ENCODE assay signal across 16 cellular contexts in the genomic region with DNA sequence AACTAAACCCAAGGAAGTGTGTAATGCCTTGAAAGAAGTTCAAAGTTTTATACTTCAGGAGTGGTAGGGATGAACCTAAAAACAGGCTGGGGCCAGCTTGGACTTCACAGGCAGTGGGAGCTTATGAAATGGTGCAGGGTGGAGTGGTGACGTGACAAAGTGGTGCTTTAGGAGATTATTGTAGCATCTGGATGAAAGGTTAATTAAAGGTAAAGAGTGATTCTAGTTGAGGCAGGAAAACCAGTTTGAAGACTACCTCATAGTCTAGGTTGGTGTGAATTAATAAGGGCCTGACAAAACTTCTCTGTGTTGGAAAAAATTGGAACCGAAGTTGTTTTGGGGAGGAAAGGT. TPM values are rescaled to one million over a fixed set of nuclear protein-coding genes. Genes with fewer than 3 reads are reported as not detected.
DNase-seq lines count a peak whose midpoint lies in the region; ATAC-seq and TF ChIP-seq lines count a peak whose summit lies in the region.
"Had no signal": no experiment of that assay in that cellular context is flagged by ENCODE, and none has a peak within 500 bp of the region (broad histone marks: within the 10 kb centered on the region; RNA-seq: fewer than 3 reads in every experiment).

No MANE protein-coding gene starts in this region.

- H3K36me3 Mint-ChIP-seq in HFFc6 (ENCODE audit: low read depth), result peaks cover 29% of the 10 kb centered on the region

- no peaks in the 10 kb centered on the region for H3K36me3 ChIP-seq in osteoblast (ENCODE audit: insufficient read depth, low read length)
- H3K36me3 ChIP-seq: HAP-1 had no signal

- CTCF ChIA-PET in AG04450 (lab: Charles Lee), result interaction anchor here (1.0 kb wide), 1 partner anchor 171 kb away, joined by 4 read pairs; no protein-coding TSS in a partner anchor

- H3K27ac Mint-ChIP-seq in HFFc6, result peak overlapping the region; percentile 56
- H3K27ac Mint-ChIP-seq: CD8-positive, alpha-beta memory T cell had no signal

- TF ChIP-seq CTCF in AG04450 (IDR thresholded peaks at IDR 0.05; ENCODE audit: low read depth, low read length), result no peak
- no peak for TF ChIP-seq CTCF in HFFc6 (IDR thresholded peaks at IDR 0.05)
- TF ChIP-seq CTCF in osteoblast (IDR thresholded peaks at IDR 0.05; ENCODE audit: extremely low read depth, low read depth, low read length), result no peak

- no peaks in the 10 kb centered on the region for H3K79me2 ChIP-seq in osteoblast (ENCODE audit: insufficient read depth, low read length)

- no peak for DNase-seq in AG04450 (ENCODE audit: low read depth, low spot score)
- no peak for DNase-seq in HFFc6
- DNase-seq in osteoblast (ENCODE audit: insufficient read length, low spot score, missing footprints), result no peak
- no peak for DNase-seq in NCI-H345 treated with DMSO at 0.1 percent for 48 hours (lab: John Stamatoyannopoulos, UW; ENCODE audit: unreplicated experiment)
- no peak for DNase-seq in SK-N-DZ (ENCODE audit: low spot score)
- DNase-seq: AML-193; CD8-positive, alpha-beta memory T cell; DMS53; GF-D8; GOT3 had no signal

- H3K4me3 ChIP-seq in AG04450 (ENCODE audit: low read depth, low read length), result no peak overlapping the region
- no peak overlapping the region for H3K4me3 ChIP-seq in osteoblast (ENCODE audit: insufficient read depth, low read length)
- H3K4me3 ChIP-seq: BLaER1, HAP-1 had no signal

- H3K27me3 Mint-ChIP-seq in HFFc6 (ENCODE audit: insufficient read depth), result no peaks in the 10 kb centered on the region
- H3K27me3 Mint-ChIP-seq: CD8-positive, alpha-beta memory T cell had no signal

- no peaks in the 10 kb centered on the region for H3K27me3 ChIP-seq in AG04450 (ENCODE audit: control insufficient read depth, insufficient read depth, low read length)
- no peaks in the 10 kb centered on the region for H3K27me3 ChIP-seq in osteoblast (ENCODE audit: insufficient read depth, low read length)
- H3K27me3 ChIP-seq: BLaER1 had no signal

- no peaks in the 10 kb centered on the region for H3K9me3 ChIP-seq in AG04450 (ENCODE audit: control insufficient read depth, insufficient read depth, low read length)
- H3K9me3 ChIP-seq in osteoblast (ENCODE audit: low read depth, low read length), result no peaks in the 10 kb centered on the region
- H3K9me3 ChIP-seq: HAP-1 had no signal

- peaks cover 19% of the 10 kb centered on the region for H3K4me1 Mint-ChIP-seq in HFFc6 (ENCODE audit: low read depth)
- H3K4me1 Mint-ChIP-seq: CD8-positive, alpha-beta memory T cell had no signal

- peak overlapping the region; percentile 63 for H3K27ac ChIP-seq in AG04450 (ENCODE audit: low read depth, low read length)
- H3K27ac ChIP-seq in osteoblast (ENCODE audit: low read depth, low read length), result peak overlapping the region; percentile 87
- H3K27ac ChIP-seq: 22Rv1, BLaER1 had no signal

- H3K4me1 ChIP-seq in osteoblast (ENCODE audit: insufficient read depth, low read length), result peaks cover 18% of the 10 kb centered on the region
- H3K4me1 ChIP-seq: BLaER1, HAP-1 had no signal

- peak overlapping the region; percentile 68 for H3K4me2 ChIP-seq in osteoblast (ENCODE audit: insufficient read depth, low read length)
- H3K4me2 ChIP-seq: BLaER1 had no signal

- H4K20me1 ChIP-seq in osteoblast (ENCODE audit: insufficient read depth, low read length), result no peaks in the 10 kb centered on the region
- H4K20me1 ChIP-seq: BLaER1 had no signal

- H2AFZ ChIP-seq in osteoblast (ENCODE audit: low read length), result peak overlapping the region; percentile 70

- peak overlapping the region; percentile 5; the same call in 1 of the 2 replicates for H3K4me3 Mint-ChIP-seq in HFFc6
- H3K4me3 Mint-ChIP-seq: CD8-positive, alpha-beta memory T cell had no signal

- ATAC-seq in esophagus mucosa (peak; percentile 93), HG02885 (IDR thresholded peaks at IDR 0.05; ENCODE audit: poor library complexity, unreplicated experiment) (no peak), GM18909 (IDR thresholded peaks at IDR 0.05; ENCODE audit: poor library complexity, unreplicated experiment) (no peak)

- POLR2A ChIA-PET in AG04450 (lab: Yijun Ruan, JAX), result no interaction called here

- H3K9me3 Mint-ChIP-seq in HFFc6, result peaks cover 4% of the 10 kb centered on the region; the same call in 1 of the 2 replicates

RNA-seq across cellular contexts. Expression of a gene that starts 30.5 kb away (rescaled TPM):
- 18.8 and 26.4 TPM in 2 replicates for polyA plus RNA-seq in AG04450 (2011; rRNA removed)
- 8.7 and 11.9 TPM in 2 replicates for polyA minus RNA-seq in AG04450 (2011; rRNA and poly(A)+ RNA removed)
- total RNA-seq in HFFc6 (2021; fragmentation: NEBNext Ultra II Directional; extraction: Animal tissue kit (Norgen Biotek cat#: 25700)), result 10 to 100 TPM; 13.2 to 18.0 (median 14.7) TPM
- total RNA-seq in esophagus mucosa (43.8 TPM), osteoblast (23.2 and 30.9 TPM in 2 replicates)
- polyA plus RNA-seq in SK-N-DZ (2014; cell fraction: cytosol; rRNA removed), result 12.0 and 14.9 TPM in 2 replicates
- polyA plus RNA-seq in SK-N-DZ (2014; cell fraction: nucleus; rRNA removed), result 2.5 and 3.8 TPM in 2 replicates
